In the genomic region with DNA sequence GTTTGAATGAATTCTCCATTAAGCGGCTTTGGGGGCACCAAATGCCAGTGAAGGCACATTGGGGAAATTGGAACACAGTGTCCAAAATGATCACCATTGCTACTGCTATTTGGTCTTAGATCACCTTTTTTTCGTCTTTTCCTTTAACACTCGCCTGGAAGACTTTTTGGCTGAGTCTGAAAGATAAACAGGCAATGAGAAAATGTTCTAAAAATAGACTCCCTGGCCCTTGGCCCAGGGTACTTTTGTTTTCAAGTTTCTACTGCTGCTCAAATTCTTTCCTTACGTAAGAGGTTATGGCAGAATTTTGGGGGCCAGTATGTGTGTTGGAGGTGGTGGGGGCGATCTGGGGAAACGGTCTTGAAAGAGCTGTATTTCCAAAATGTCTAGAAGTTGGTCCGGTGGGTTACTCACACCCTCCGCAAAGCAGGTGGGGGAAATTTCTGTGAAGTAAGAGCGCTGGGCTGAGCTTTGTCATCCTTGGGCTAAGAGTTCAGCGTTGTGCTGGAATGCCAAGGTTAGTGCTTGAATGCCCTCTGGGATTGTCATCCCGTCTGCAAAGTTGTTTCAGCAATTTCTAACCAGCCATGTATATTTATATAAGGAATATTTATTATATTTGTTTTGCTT, we compare ENCODE assay signal across 8 cellular contexts. TPM values are rescaled to one million over a fixed set of nuclear protein-coding genes. Genes with fewer than 3 reads are reported as not detected.
DNase-seq lines count a peak whose midpoint lies in the region; ATAC-seq and TF ChIP-seq lines count a peak whose summit lies in the region.

No MANE protein-coding gene starts in this region.

- H3F3A ChIP-seq in SK-N-SH (replicated peaks; ENCODE audit: insufficient read depth), result peaks cover 17% of the 10 kb centered on the region

- no peak for DNase-seq in SK-N-SH
- DNase-seq in activated T-helper 2 cell treated with anti-CD3 and anti-CD28 coated beads, Interferon-gamma antibody, Interleukin-2, Interleukin-4, amounts not matched to agents 10 μg/mL and 5 μg/mL and 100 μg/mL, durations not matched to agents 14 hours and 24 hours and 36 hours (ENCODE audit: low spot score), result peak; percentile 7
- DNase-seq in heart left ventricle, result peak in 3 of 5 donors; percentile 41 to 84 (median 74)
- DNase-seq in renal cortical epithelial cell (ENCODE audit: low read depth), result peak; percentile 77
- DNase-seq in activated CD4-positive, CD25-positive, alpha-beta regulatory T cell (lab: John Stamatoyannopoulos, UW), result no peak

- peak overlapping the region; percentile 3 to 98; a peak in 3 of 4 replicates for H3K27ac ChIP-seq in SK-N-SH (ENCODE audit: low read depth in 2 of 2, low read length in 1 of 2)
- H3K27ac ChIP-seq in heart left ventricle, result peak overlapping the region; percentile 96 to 100 (median 99)

- H3K9me3 Mint-ChIP-seq in activated T-helper 2 cell treated with anti-CD3 and anti-CD28 coated beads, Interferon-gamma antibody, Interleukin-2, Interleukin-4, amounts not matched to agents 10 μg/mL and 5 μg/mL and 100 μg/mL, durations not matched to agents 14 hours and 24 hours and 36 hours, result no peaks in the 10 kb centered on the region

- ATAC-seq in SK-N-SH treated with all-trans-retinoic acid at 6 μM for 48 hours, result no peak
- ATAC-seq in heart left ventricle, result peak; percentile 6 to 46 (median 39)
- ATAC-seq in GM18498 (IDR thresholded peaks at IDR 0.05; ENCODE audit: unreplicated experiment), result no peak
- no peak for ATAC-seq in HG02642 (IDR thresholded peaks at IDR 0.05; ENCODE audit: poor library complexity, unreplicated experiment)

- intact Hi-C loops in activated T-helper 2 cell treated with anti-CD3 and anti-CD28 coated beads, Interferon-gamma antibody, Interleukin-2, Interleukin-4, amounts not matched to agents 10 μg/mL and 5 μg/mL and 100 μg/mL, durations not matched to agents 14 hours and 24 hours and 36 hours (cut with micrococcal nuclease), result loop anchor here (5.0 kb wide), 1 partner anchor 217 kb away; the partner anchor contains the start of gene SFR1
- intact Hi-C loops in heart left ventricle (cut with DNase I), result loop anchor here in 8 of 10 donors (1.0 to 10.0 kb wide), 6 partner anchors 29 to 595 kb away; no protein-coding TSS in a partner anchor

- peaks cover 34% of the 10 kb centered on the region for H3K4me1 Mint-ChIP-seq in activated T-helper 2 cell treated with anti-CD3 and anti-CD28 coated beads, Interferon-gamma antibody, Interleukin-2, Interleukin-4, amounts not matched to agents 10 μg/mL and 5 μg/mL and 100 μg/mL, durations not matched to agents 14 hours and 24 hours and 36 hours (ENCODE audit: low read depth)

- peaks cover 8% of the 10 kb centered on the region; the same call in 1 of the 2 replicates for H4K20me1 ChIP-seq in SK-N-SH (ENCODE audit: insufficient read depth)

- POLR2A ChIA-PET in SK-N-SH (lab: Yijun Ruan, JAX), result no interaction called here

- H3K9me2 ChIP-seq in SK-N-SH, result no peaks in the 10 kb centered on the region

- TF ChIP-seq POLR2A in heart left ventricle (IDR thresholded peaks at IDR 0.05), result no peak

- H3K9me3 ChIP-seq in SK-N-SH, result no peaks in the 10 kb centered on the region
- H3K9me3 ChIP-seq in heart left ventricle, result no peaks in the 10 kb centered on the region

- peaks cover 36% of the 10 kb centered on the region for H3K79me2 ChIP-seq in SK-N-SH (ENCODE audit: insufficient read depth)

- TF ChIP-seq EP300 in SK-N-SH (IDR thresholded peaks at IDR 0.05; ENCODE audit: borderline replicate concordance in 1 of 2, low read depth in 1 of 2, low read length in 1 of 2), result no peak

- no peaks in the 10 kb centered on the region for H3K27me3 ChIP-seq in SK-N-SH (ENCODE audit: insufficient read depth)
- no peaks in the 10 kb centered on the region for H3K27me3 ChIP-seq in heart left ventricle

- TF ChIP-seq CTCF in SK-N-SH (IDR thresholded peaks at IDR 0.05) (no peak), heart left ventricle (IDR thresholded peaks at IDR 0.05) (no peak)

- peaks cover 1% of the 10 kb centered on the region for H3K27me3 Mint-ChIP-seq in activated T-helper 2 cell treated with anti-CD3 and anti-CD28 coated beads, Interferon-gamma antibody, Interleukin-2, Interleukin-4, amounts not matched to agents 10 μg/mL and 5 μg/mL and 100 μg/mL, durations not matched to agents 14 hours and 24 hours and 36 hours (ENCODE audit: low read depth)

- peak overlapping the region; percentile 97 for H3K4me3 Mint-ChIP-seq in activated T-helper 2 cell treated with anti-CD3 and anti-CD28 coated beads, Interferon-gamma antibody, Interleukin-2, Interleukin-4, amounts not matched to agents 10 μg/mL and 5 μg/mL and 100 μg/mL, durations not matched to agents 14 hours and 24 hours and 36 hours (ENCODE audit: low read depth)

- H3K27ac Mint-ChIP-seq in activated T-helper 2 cell treated with anti-CD3 and anti-CD28 coated beads, Interferon-gamma antibody, Interleukin-2, Interleukin-4, amounts not matched to agents 10 μg/mL and 5 μg/mL and 100 μg/mL, durations not matched to agents 14 hours and 24 hours and 36 hours, result peak overlapping the region; percentile 99

- no peak for TF ChIP-seq RAD21 in SK-N-SH (IDR thresholded peaks at IDR 0.05; ENCODE audit: low read length)

- H3K4me2 ChIP-seq in SK-N-SH, result peak overlapping the region; percentile 76

- H3K36me3 Mint-ChIP-seq in activated T-helper 2 cell treated with anti-CD3 and anti-CD28 coated beads, Interferon-gamma antibody, Interleukin-2, Interleukin-4, amounts not matched to agents 10 μg/mL and 5 μg/mL and 100 μg/mL, durations not matched to agents 14 hours and 24 hours and 36 hours (ENCODE audit: low read depth), result peaks cover 9% of the 10 kb centered on the region

- H3K4me1 ChIP-seq in SK-N-SH (ENCODE audit: control insufficient read depth in 1 of 2, insufficient read depth in 2 of 2, low read depth in 1 of 2, low read length in 1 of 2) (peaks cover 16 to 22% of the 10 kb centered on the region in 2 experiments; a peak in 2 of 4 replicates), heart left ventricle (peaks cover 5 to 49% (median 40%) of the 10 kb centered on the region in 12 donors)

- CTCF ChIA-PET in SK-N-SH (lab: Yijun Ruan, JAX), result interaction anchor here (2.4 to 7.7 kb wide), 4 partner anchors 11 to 48 kb away, joined by 22 to 65 read pairs (median 31); partner anchors contain the start of gene CFAP58

- peak overlapping the region in 1 of 2 experiments; percentile 94; a peak in 3 of 4 replicates for H3K4me3 ChIP-seq in SK-N-SH (ENCODE audit: low read depth in 2 of 2, low read length in 1 of 2)
- peak overlapping the region; percentile 70 to 99 (median 89) for H3K4me3 ChIP-seq in heart left ventricle

- peak overlapping the region; percentile 96; the same call in 1 of the 2 replicates for H3K9ac ChIP-seq in SK-N-SH

- peak overlapping the region; percentile 85; the same call in 1 of the 2 replicates for H2AFZ ChIP-seq in SK-N-SH (ENCODE audit: low read depth)

- WGBS in SK-N-SH (ENCODE audit: low lambda C conversion rate), result 46% methylated on average over 11 of the region's 11 CpGs
- 1 to 6% (median 3%) methylated on average over 11 of the region's 11 CpGs for WGBS in heart left ventricle, 4 donors

- H3K36me3 ChIP-seq in SK-N-SH (replicated peaks in 1 of 2; ENCODE audit: control insufficient read depth in 1 of 2, insufficient read depth in 2 of 2, low read length in 1 of 2) (no peaks in the 10 kb centered on the region), heart left ventricle (peaks cover 0 to 5% (median 0%) of the 10 kb centered on the region in 9 donors)

TF ChIP-seq in SK-N-SH, 30 proteins besides CTCF, POLR2A, EP300 and RAD21 (continues in another document):
- TF ChIP-seq, protein P1, sequence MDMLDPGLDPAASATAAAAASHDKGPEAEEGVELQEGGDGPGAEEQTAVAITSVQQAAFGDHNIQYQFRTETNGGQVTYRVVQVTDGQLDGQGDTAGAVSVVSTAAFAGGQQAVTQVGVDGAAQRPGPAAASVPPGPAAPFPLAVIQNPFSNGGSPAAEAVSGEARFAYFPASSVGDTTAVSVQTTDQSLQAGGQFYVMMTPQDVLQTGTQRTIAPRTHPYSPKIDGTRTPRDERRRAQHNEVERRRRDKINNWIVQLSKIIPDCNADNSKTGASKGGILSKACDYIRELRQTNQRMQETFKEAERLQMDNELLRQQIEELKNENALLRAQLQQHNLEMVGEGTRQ (IDR thresholded peaks at IDR 0.05; ENCODE audit: borderline replicate concordance, low read depth, low read length), result no peak
- TF ChIP-seq RCOR1 (IDR thresholded peaks at IDR 0.05; ENCODE audit: low read length), result no peak
- TF ChIP-seq GATA2 (CRISPR knock-in tag; IDR thresholded peaks at IDR 0.05), result no peak

TF ChIP-seq in SK-N-SH treated with all-trans-retinoic acid at 6 μM for 48 hours, 23 proteins besides CTCF, POLR2A, EP300 and RAD21:
- TF ChIP-seq ZFP30 (CRISPR knock-in tag; IDR thresholded peaks at IDR 0.05) (no peak), ZNF70 (CRISPR knock-in tag; IDR thresholded peaks at IDR 0.05) (no peak), SNAI2 (CRISPR knock-in tag; IDR thresholded peaks at IDR 0.05) (no peak), ZNF8 (CRISPR knock-in tag; IDR thresholded peaks at IDR 0.05) (no peak)

RNA-seq across cellular contexts. Expression of gene ITPRIP, which starts 1.3 kb away (rescaled TPM):
- polyA plus RNA-seq in SK-N-SH (2012; rRNA removed) (20.2 and 22.1 TPM in 2 replicates), heart left ventricle (10 to 100 TPM; 19.3 to 70.0 TPM)
- 10.5 and 13.0 TPM in 2 replicates for polyA plus RNA-seq in SK-N-SH (2012; cell fraction: cytosol; rRNA removed)
- 23.3 and 31.4 TPM in 2 replicates for polyA plus RNA-seq in SK-N-SH (2012; cell fraction: nucleus; rRNA removed)
- total RNA-seq in activated T-helper 2 cell treated with anti-CD3 and anti-CD28 coated beads, Interferon-gamma antibody, Interleukin-2, Interleukin-4, amounts not matched to agents 10 μg/mL and 5 μg/mL and 100 μg/mL, durations not matched to agents 14 hours and 24 hours and 36 hours, result 17.1 and 18.8 TPM in 2 replicates
- total RNA-seq in heart left ventricle (10 to 100 TPM; 18.4 to 90.2 (median 27.7) TPM), renal cortical epithelial cell (5.6 and 8.1 TPM in 2 replicates)

RNA-seq across cellular contexts. Expression of gene CFAP58, which starts 14.0 kb away (rescaled TPM):
- polyA plus RNA-seq in SK-N-SH (2012; rRNA removed) (0.38 and 0.47 TPM in 2 replicates), heart left ventricle (1 to 10 TPM in 1 of 2 donors, under 1 TPM in 1; 0.62 to 2.2 TPM)
- 0.52 and 0.86 TPM in 2 replicates for polyA plus RNA-seq in SK-N-SH (2012; cell fraction: cytosol; rRNA removed)
- 0.29 and 0.95 TPM in 2 replicates for polyA plus RNA-seq in SK-N-SH (2012; cell fraction: nucleus; rRNA removed)
- total RNA-seq in activated T-helper 2 cell treated with anti-CD3 and anti-CD28 coated beads, Interferon-gamma antibody, Interleukin-2, Interleukin-4, amounts not matched to agents 10 μg/mL and 5 μg/mL and 100 μg/mL, durations not matched to agents 14 hours and 24 hours and 36 hours, result 0.57 and 1.1 TPM in 2 replicates
- total RNA-seq in heart left ventricle (1 to 10 TPM; 1.2 to 4.9 (median 3.2) TPM), renal cortical epithelial cell (0.75 and 1.6 TPM in 2 replicates)

Comparison
In these comparisons a context has a peak if more than half of its experiments do, and no peak if none do; other contexts are left out.
1. DNase-seq: peak in activated T-helper 2 cell treated with anti-CD3 and anti-CD28 coated beads, Interferon-gamma antibody, Interleukin-2, Interleukin-4, amounts not matched to agents 10 μg/mL and 5 μg/mL and 100 μg/mL, durations not matched to agents 14 hours and 24 hours and 36 hours (single experiment), heart left ventricle (3 of 5) and renal cortical epithelial cell (single experiment); none in SK-N-SH (single experiment) and activated CD4-positive, CD25-positive, alpha-beta regulatory T cell (0 of 4).
2. ATAC-seq: peak in heart left ventricle (4 of 4); none in SK-N-SH treated with all-trans-retinoic acid at 6 μM for 48 hours (single experiment), GM18498 (single experiment) and HG02642 (single experiment).